8 cellular contexts compared by ENCODE assay signal in the genomic region with DNA sequence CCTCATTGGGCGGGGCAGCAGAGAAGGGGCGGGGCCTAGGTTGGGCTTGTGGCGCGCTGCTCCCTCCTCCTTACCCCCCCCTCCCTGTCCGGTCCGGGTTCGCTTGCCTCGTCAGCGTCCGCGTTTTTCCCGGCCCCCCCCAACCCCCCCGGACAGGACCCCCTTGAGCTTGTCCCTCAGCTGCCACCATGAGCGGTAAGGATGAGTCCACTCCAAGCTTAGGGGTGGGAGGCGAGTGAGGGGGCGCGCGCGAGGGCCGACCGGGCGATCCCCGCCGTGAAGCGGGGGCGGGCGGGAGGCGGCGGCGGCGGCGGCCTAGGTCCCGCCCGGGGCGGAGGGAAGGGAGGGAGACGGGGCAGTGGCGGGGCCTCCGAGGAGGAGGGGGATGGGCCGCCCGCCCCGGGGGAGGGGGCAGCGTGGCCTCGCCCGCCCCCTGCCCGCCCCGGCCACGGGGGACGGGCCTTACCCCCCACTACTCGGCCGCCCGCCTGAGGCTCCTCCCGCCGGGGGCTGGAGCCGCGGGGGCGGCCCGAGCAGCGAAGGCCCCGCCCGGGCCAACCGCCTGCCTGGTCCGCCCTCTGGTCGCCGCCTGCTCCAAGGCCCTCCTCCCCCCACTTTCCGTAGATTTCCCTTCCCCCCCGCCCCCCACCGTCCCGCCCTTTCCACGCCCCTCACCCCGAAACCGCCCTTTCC. TPM values are rescaled to one million over a fixed set of nuclear protein-coding genes. Genes with fewer than 3 reads are reported as not detected.
DNase-seq lines count a peak whose midpoint lies in the region; ATAC-seq and TF ChIP-seq lines count a peak whose summit lies in the region.

A gene (plus strand): TSS at position 73 of the 693 bp plus-strand sequence. CDS start 116 bp downstream, at position 189.

- no peak for TF ChIP-seq CTCF in AG04450 (IDR thresholded peaks at IDR 0.05; ENCODE audit: low read depth, low read length)

- H3K9me3 ChIP-seq in AG04450 (ENCODE audit: control insufficient read depth, insufficient read depth, low read length) = no peaks in the 10 kb centered on the region

- POLR2A ChIA-PET in AG04450 (lab: Yijun Ruan, JAX) = interaction anchor here (0.9 to 1.6 kb wide), 10 partner anchors 8 to 128 kb away, joined by 3 to 16 read pairs (median 5); a partner anchor contains a TSS

- H3K4me3 ChIP-seq in AG04450 (ENCODE audit: low read depth, low read length) = peak within 1 kb of the TSS; percentile 68

- CTCF ChIA-PET in AG04450 (lab: Charles Lee) = interaction anchor here (0.6 to 3.4 kb wide), 9 partner anchors 28 to 166 kb away, joined by 3 to 24 read pairs (median 7); a partner anchor contains a TSS

- H3K27me3 ChIP-seq in AG04450 (ENCODE audit: control insufficient read depth, insufficient read depth, low read length) = no peaks in the 10 kb centered on the region

- ATAC-seq in GM19043 (IDR thresholded peaks at IDR 0.05; ENCODE audit: low read depth, unreplicated experiment) (peak; percentile 42), HG03354 (IDR thresholded peaks at IDR 0.05; ENCODE audit: poor library complexity, severe bottlenecking, unreplicated experiment) (peak; percentile 44)

- DNase-seq in AG04450 (ENCODE audit: low read depth, low spot score) (peak; percentile 83), NCI-H446 treated with DMSO at 0.1 percent for 48 hours (lab: John Stamatoyannopoulos, UW) (peak; percentile 84), cerebellum (ENCODE audit: low spot score) (peak; percentile 77), kidney glomerular epithelial cell (lab: John Stamatoyannopoulos, UW) (peak; percentile 81)
- peak; percentile 98 to 99 for DNase-seq in activated CD4-positive, alpha-beta T cell treated with anti-CD3 and anti-CD28 coated beads for 24 hours (ENCODE audit: low read depth in 2 of 2)
- DNase-seq in stimulated activated CD4-positive, alpha-beta T cell treated with anti-CD3 and anti-CD28 coated beads, Interleukin-1b, Interleukin-23, amount 100 ng/mL, for 24 hours (ENCODE audit: low read depth in 4 of 4, low spot score in 1 of 4) = peak; percentile 76 to 98 (median 90)

- peak within 1 kb of the TSS; percentile 87 for H3K27ac ChIP-seq in AG04450 (ENCODE audit: low read depth, low read length)

RNA-seq across cellular contexts. Expression of the gene that starts here (rescaled TPM):
- polyA plus RNA-seq in AG04450 (2011; rRNA removed) = 44.6 and 45.9 TPM in 2 replicates
- polyA minus RNA-seq in AG04450 (2011; rRNA and poly(A)+ RNA removed) = 149 and 169 TPM in 2 replicates
- 27.0 TPM for total RNA-seq in cerebellum

Comparison
In these comparisons a context has a peak if more than half of its experiments do, and no peak if none do; other contexts are left out.
1. Peak in every context shown above with its lines: DNase-seq, ATAC-seq, H3K4me3 ChIP-seq and H3K27ac ChIP-seq.